8 cellular contexts compared by ENCODE assay signal in the genomic region with DNA sequence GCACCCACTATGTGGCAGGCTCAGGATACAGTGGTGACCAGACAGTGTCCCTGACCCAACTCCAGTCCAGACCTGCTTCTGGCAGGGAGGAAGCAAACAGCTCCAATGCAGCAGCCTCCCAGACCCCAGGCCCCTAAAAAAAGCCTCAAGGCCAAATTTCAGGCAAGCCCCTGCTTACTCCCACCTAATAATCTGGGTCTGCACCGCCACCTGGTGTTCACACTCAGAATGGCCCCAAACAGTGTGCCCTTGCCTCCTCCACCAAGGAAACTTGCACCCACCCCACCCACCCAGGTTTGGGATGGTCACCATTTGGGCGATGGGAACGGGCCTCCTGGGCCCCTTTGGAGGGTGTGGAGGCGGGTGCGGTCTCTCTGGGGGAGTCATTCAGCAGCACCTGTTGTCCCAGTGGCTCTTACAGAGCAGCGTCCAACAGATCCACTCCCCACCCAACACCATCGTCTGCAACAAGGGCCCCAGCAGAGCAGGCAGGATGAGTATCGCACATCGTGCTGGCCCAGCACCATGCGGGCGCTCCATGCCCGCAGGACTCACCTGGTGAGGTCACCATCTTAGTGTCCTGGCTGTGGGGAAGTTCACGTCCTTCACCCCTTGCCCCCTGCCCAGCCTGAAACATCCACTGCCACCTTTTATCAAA.
A peak's percentile ranks its signal among the peaks of the same experiment; 100 is the strongest.
DNase-seq lines count a peak whose midpoint lies in the region; ATAC-seq lines count a peak whose summit lies in the region.

No MANE protein-coding gene starts in this region.

- DNase-seq in NCI-H1105 treated with DMSO at 0.1 percent for 48 hours (lab: John Stamatoyannopoulos, UW) (peak; percentile 12), NCI-H1105 (lab: John Stamatoyannopoulos, UW) (no peak), NAMALWA (ENCODE audit: low spot score) (peak; percentile 66), midbrain (lab: John Stamatoyannopoulos, UW) (peak; percentile 10)
- DNase-seq in activated CD4-positive, alpha-beta T cell treated with anti-CD3 and anti-CD28 coated beads, Interleukin-2, amount 50 U/mL, for 1 hour, result peak; percentile 65
- DNase-seq in effector CD4-positive, alpha-beta T cell, result peak; percentile 49
- DNase-seq in stimulated activated naive CD8-positive, alpha-beta T cell treated with anti-CD3 and anti-CD28 coated beads, Interleukin-15, Interleukin-2, amounts not matched to agents 100 U/mL and 50 U/mL, for 24 hours, result peak; percentile 80

- no peak for ATAC-seq in stimulated activated naive CD8-positive, alpha-beta T cell treated with anti-CD3 and anti-CD28 coated beads, Interleukin-15, Interleukin-2, amounts not matched to agents 100 U/mL and 50 U/mL, for 24 hours
- no peak for ATAC-seq in HG03342 (IDR thresholded peaks at IDR 0.05; ENCODE audit: unreplicated experiment)
